ENCODE assay signal across 11 cellular contexts in the genomic region with DNA sequence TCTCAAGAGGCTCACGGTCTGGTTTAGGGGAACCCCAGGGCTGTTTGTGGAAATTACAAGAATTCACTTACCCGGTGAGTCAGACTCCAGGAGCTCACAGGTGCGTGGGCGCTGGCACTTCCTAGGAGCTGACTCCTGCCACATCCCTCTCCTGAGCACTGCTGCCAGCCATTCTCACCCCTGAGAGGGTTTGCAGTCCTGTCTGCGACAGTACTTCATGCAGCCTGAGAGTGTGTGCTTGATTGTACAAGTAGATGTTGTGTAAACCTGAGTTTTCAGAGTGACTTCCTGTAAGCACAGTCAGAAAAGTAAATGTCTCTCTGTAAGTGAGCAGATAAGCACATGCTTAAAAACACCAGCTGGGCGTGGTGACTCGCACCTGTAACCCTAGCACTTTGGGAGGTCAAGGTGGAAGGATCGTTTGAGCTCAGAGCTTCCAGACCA. TPM values are rescaled to one million over a fixed set of nuclear protein-coding genes. Genes with fewer than 3 reads are reported as not detected.
DNase-seq lines count a peak whose midpoint lies in the region; ATAC-seq and TF ChIP-seq lines count a peak whose summit lies in the region.
"Had no signal": no experiment of that assay in that cellular context is flagged by ENCODE, and none has a peak within 500 bp of the region (broad histone marks: within the 10 kb centered on the region; RNA-seq: fewer than 3 reads in every experiment).

No MANE protein-coding gene starts in this region.

- in situ Hi-C loops in Panc1 (cut with HindIII; ENCODE audit: low pct_unique_long_range_greater_than_20kb, low sequenced_read_pairs), result no loop called here

- no peak for TF ChIP-seq CTCF in CD4-positive, alpha-beta T cell (IDR thresholded peaks at IDR 0.05)
- TF ChIP-seq CTCF in Panc1 (IDR thresholded peaks at IDR 0.05), result no peak

- no peak for DNase-seq in CD4-positive, alpha-beta T cell
- DNase-seq in Panc1 (ENCODE audit: low read depth, low spot score), result no peak
- peak; percentile 59 to 78 for DNase-seq in activated naive CD4-positive, alpha-beta T cell treated with anti-CD3 and anti-CD28 coated beads, Interleukin-2, amount 50 U/mL, for 72 hours (ENCODE audit: low spot score in 2 of 2)
- DNase-seq in stimulated activated CD4-positive, alpha-beta T cell treated with anti-CD3 and anti-CD28 coated beads, Interleukin-12 subunit alpha, Interleukin-12 subunit beta, amount 100 ng/mL, for 4 hours, result peak; percentile 58
- DNase-seq in MG63, result no peak
- DNase-seq in NCI-H82 treated with DMSO at 0.1 percent for 48 hours (lab: John Stamatoyannopoulos, UW; ENCODE audit: unreplicated experiment), result no peak
- no peak for DNase-seq in effector memory CD8-positive, alpha-beta T cell
- DNase-seq: esophagus squamous epithelium, Kasumi-1 had no signal

- intact Hi-C loops in CD4-positive, alpha-beta T cell (cut with DNase I, micrococcal nuclease), result no loop called here
- intact Hi-C loops in Panc1 (cut with micrococcal nuclease; ENCODE audit: unreplicated experiment), result no loop called here

- ATAC-seq in CD4-positive, alpha-beta T cell (ENCODE audit: poor library complexity), result peak; percentile 21
- ATAC-seq in Panc1, result peak; percentile 58
- peak; percentile 74 to 81 for ATAC-seq in activated naive CD4-positive, alpha-beta T cell treated with anti-CD3 and anti-CD28 coated beads, Interleukin-2, amount 50 U/mL, for 72 hours
- no peak for ATAC-seq in GM18502 (IDR thresholded peaks at IDR 0.05; ENCODE audit: poor library complexity, unreplicated experiment)
- no peak for ATAC-seq in effector memory CD8-positive, alpha-beta T cell (replicated peaks)

- H3K9me3 Mint-ChIP-seq in CD4-positive, alpha-beta T cell, result no peaks in the 10 kb centered on the region
- no peaks in the 10 kb centered on the region for H3K9me3 Mint-ChIP-seq in activated naive CD4-positive, alpha-beta T cell treated with anti-CD3 and anti-CD28 coated beads, Interleukin-2, amount 50 U/mL, for 72 hours
- no peaks in the 10 kb centered on the region for H3K9me3 Mint-ChIP-seq in effector memory CD8-positive, alpha-beta T cell

- H3K27me3 ChIP-seq in CD4-positive, alpha-beta T cell (ENCODE audit: control insufficient read depth, insufficient read depth, low read length), result no peaks in the 10 kb centered on the region
- H3K27me3 ChIP-seq in Panc1 (ENCODE audit: control insufficient read depth, insufficient read depth, low read length), result no peaks in the 10 kb centered on the region
- no peaks in the 10 kb centered on the region for H3K27me3 ChIP-seq in MG63
- H3K27me3 ChIP-seq: BLaER1 treated with 17β-estradiol and CSF1 and Interleukin-3, amounts not matched to agents 10 nM and 100 nM; esophagus squamous epithelium had no signal

- H3K9me3 ChIP-seq in CD4-positive, alpha-beta T cell (ENCODE audit: control insufficient read depth, low read length), result no peaks in the 10 kb centered on the region
- H3K9me3 ChIP-seq in Panc1 (ENCODE audit: control insufficient read depth, insufficient read depth, low read depth, low read length), result no peaks in the 10 kb centered on the region
- H3K9me3 ChIP-seq in MG63, result no peaks in the 10 kb centered on the region
- H3K9me3 ChIP-seq: BLaER1 treated with 17β-estradiol and CSF1 and Interleukin-3, amounts not matched to agents 10 nM and 100 nM; esophagus squamous epithelium had no signal

- no peak overlapping the region for H3K27ac ChIP-seq in CD4-positive, alpha-beta T cell (ENCODE audit: low read depth, low read length)
- H3K27ac ChIP-seq in Panc1 (ENCODE audit: low read length), result no peak overlapping the region
- H3K27ac ChIP-seq: BLaER1 treated with 17β-estradiol and CSF1 and Interleukin-3, amounts not matched to agents 10 nM and 100 nM had no signal

- no peaks in the 10 kb centered on the region for H3K27me3 Mint-ChIP-seq in CD4-positive, alpha-beta T cell
- H3K27me3 Mint-ChIP-seq in effector memory CD8-positive, alpha-beta T cell, result no peaks in the 10 kb centered on the region

- peaks cover 6% of the 10 kb centered on the region; the same call in 1 of the 2 replicates for H3K4me1 ChIP-seq in Panc1 (ENCODE audit: control insufficient read depth, insufficient read depth, low read length)

- H3K4me3 ChIP-seq in Panc1 (ENCODE audit: low read depth in 2 of 2, low read length in 2 of 2), result no peak overlapping the region
- H3K4me3 ChIP-seq in MG63, result no peak overlapping the region
- H3K4me3 ChIP-seq: BLaER1 treated with 17β-estradiol and CSF1 and Interleukin-3, amounts not matched to agents 10 nM and 100 nM; esophagus squamous epithelium had no signal

- H3K4me3 Mint-ChIP-seq in CD4-positive, alpha-beta T cell, result no peak overlapping the region
- no peak overlapping the region for H3K4me3 Mint-ChIP-seq in effector memory CD8-positive, alpha-beta T cell

- no peak overlapping the region for H3K27ac Mint-ChIP-seq in CD4-positive, alpha-beta T cell
- H3K27ac Mint-ChIP-seq in activated naive CD4-positive, alpha-beta T cell treated with anti-CD3 and anti-CD28 coated beads, Interleukin-2, amount 50 U/mL, for 72 hours, result peak overlapping the region; percentile 84 to 91
- peak overlapping the region in 1 of 2 donors; percentile 32 for H3K27ac Mint-ChIP-seq in effector memory CD8-positive, alpha-beta T cell

- H3K4me1 Mint-ChIP-seq in CD4-positive, alpha-beta T cell (ENCODE audit: low read depth), result peaks cover 16% of the 10 kb centered on the region
- H3K4me1 Mint-ChIP-seq in effector memory CD8-positive, alpha-beta T cell (ENCODE audit: low read depth in 2 of 2), result peaks cover 0 to 5% of the 10 kb centered on the region in 2 donors

- POLR2A ChIA-PET in CD4-positive, alpha-beta T cell (lab: Charles Lee), result interaction anchor here (1.6 to 2.7 kb wide), 3 partner anchors 11 to 131 kb away, joined by 7 to 18 read pairs (median 10); a partner anchor contains a TSS
- POLR2A ChIA-PET in Panc1 (lab: Charles Lee), result interaction anchor here (0.6 to 1.3 kb wide), 3 partner anchors 26 to 61 kb away, joined by 3 to 6 read pairs (median 3); no protein-coding TSS in a partner anchor

- BruUV-seq in Panc1 (replicated peaks; lab: Mats Ljungman, UMichigan), result no TSS peak

- CTCF ChIA-PET in CD4-positive, alpha-beta T cell (lab: Charles Lee), result interaction anchor here (0.6 to 4.4 kb wide), 9 partner anchors 9 to 442 kb away, joined by 3 to 56 read pairs (median 6); no protein-coding TSS in a partner anchor
- CTCF ChIA-PET in Panc1 (lab: Charles Lee), result interaction anchor here (1.8 kb wide), 2 partner anchors 129 to 132 kb away, joined by 5 to 13 read pairs; no protein-coding TSS in a partner anchor

- peaks cover 41% of the 10 kb centered on the region for H3K36me3 Mint-ChIP-seq in CD4-positive, alpha-beta T cell (ENCODE audit: low read depth)
- H3K36me3 Mint-ChIP-seq in activated naive CD4-positive, alpha-beta T cell treated with anti-CD3 and anti-CD28 coated beads, Interleukin-2, amount 50 U/mL, for 72 hours, result peaks cover 11 to 12% of the 10 kb centered on the region in 2 donors
- H3K36me3 Mint-ChIP-seq in effector memory CD8-positive, alpha-beta T cell (ENCODE audit: insufficient read depth), result peaks cover 39% of the 10 kb centered on the region

- H3K36me3 ChIP-seq in Panc1 (ENCODE audit: control insufficient read depth, insufficient read depth, low read length) (no peaks in the 10 kb centered on the region), MG63 (peaks cover 37% of the 10 kb centered on the region)

RNA-seq across cellular contexts. Expression of a gene that starts 8.1 kb away (rescaled TPM):
- 10 to 100 TPM; 44.6 to 47.3 TPM for total RNA-seq in CD4-positive, alpha-beta T cell
- 62.8 TPM for total RNA-seq in Panc1 (2021; ENCODE audit: unreplicated experiment)
- 86.5 TPM for polyA plus RNA-seq in Panc1 (2012; ENCODE audit: insufficient read length)
- 100 to 1,000 TPM in 1 of 2 donors, 10 to 100 TPM in 1; 79.0 to 121 TPM for total RNA-seq in activated naive CD4-positive, alpha-beta T cell treated with anti-CD3 and anti-CD28 coated beads, Interleukin-2, amount 50 U/mL, for 72 hours
- 188 and 218 TPM in 2 replicates for total RNA-seq in MG63 (2014; rRNA removed; shearing (Covaris generic); ENCODE audit: low replicate concordance)

RNA-seq across cellular contexts. Expression of a gene that starts 10.8 kb away (rescaled TPM):
- 1 to 10 TPM; 7.0 to 7.4 TPM for total RNA-seq in CD4-positive, alpha-beta T cell
- 136 TPM for total RNA-seq in Panc1 (2021; ENCODE audit: unreplicated experiment)
- 279 TPM for polyA plus RNA-seq in Panc1 (2012; ENCODE audit: insufficient read length)
- 10 to 100 TPM; 15.7 to 33.1 TPM for total RNA-seq in activated naive CD4-positive, alpha-beta T cell treated with anti-CD3 and anti-CD28 coated beads, Interleukin-2, amount 50 U/mL, for 72 hours
- 3.8 and 5.1 TPM in 2 replicates for total RNA-seq in MG63 (2014; rRNA removed; shearing (Covaris generic); ENCODE audit: low replicate concordance)

RNA-seq across cellular contexts. Expression of a gene that starts 26.6 kb away (rescaled TPM):
- total RNA-seq in CD4-positive, alpha-beta T cell, result under 1 TPM; 0.52 to 0.70 TPM
- total RNA-seq in Panc1 (2021; ENCODE audit: unreplicated experiment), result 2.8 TPM
- 4.8 TPM for polyA plus RNA-seq in Panc1 (2012; ENCODE audit: insufficient read length)
- total RNA-seq in activated naive CD4-positive, alpha-beta T cell treated with anti-CD3 and anti-CD28 coated beads, Interleukin-2, amount 50 U/mL, for 72 hours, result under 1 TPM; 0.43 to 0.66 TPM
- total RNA-seq in MG63 (2014; rRNA removed; shearing (Covaris generic); ENCODE audit: low replicate concordance), result not detected in 2 replicates

RNA-seq across cellular contexts. Expression of a gene that starts 29.0 kb away (rescaled TPM):
- 10 to 100 TPM; 14.6 to 17.2 TPM for total RNA-seq in CD4-positive, alpha-beta T cell
- 2.9 TPM for total RNA-seq in Panc1 (2021; ENCODE audit: unreplicated experiment)
- polyA plus RNA-seq in Panc1 (2012; ENCODE audit: insufficient read length), result 0.92 TPM
- total RNA-seq in activated naive CD4-positive, alpha-beta T cell treated with anti-CD3 and anti-CD28 coated beads, Interleukin-2, amount 50 U/mL, for 72 hours, result 1 to 10 TPM; 7.7 to 8.0 TPM
- 14.0 and 14.6 TPM in 2 replicates for total RNA-seq in MG63 (2014; rRNA removed; shearing (Covaris generic); ENCODE audit: low replicate concordance)

RNA-seq across cellular contexts. Expression of a gene that starts 29.6 kb away (rescaled TPM):
- total RNA-seq in CD4-positive, alpha-beta T cell, result not detected
- 19.5 TPM for total RNA-seq in Panc1 (2021; ENCODE audit: unreplicated experiment)
- 20.4 TPM for polyA plus RNA-seq in Panc1 (2012; ENCODE audit: insufficient read length)
- total RNA-seq in activated naive CD4-positive, alpha-beta T cell treated with anti-CD3 and anti-CD28 coated beads, Interleukin-2, amount 50 U/mL, for 72 hours, result 1 to 10 TPM in 1 of 2 donors, under 1 TPM in 1; 0.39 to 2.0 TPM
- total RNA-seq in MG63 (2014; rRNA removed; shearing (Covaris generic); ENCODE audit: low replicate concordance), result not detected in 2 replicates

Comparison
In these comparisons a context has a peak if more than half of its experiments do, and no peak if none do; other contexts are left out.
1. ATAC-seq: peak in CD4-positive, alpha-beta T cell (single experiment), Panc1 (single experiment) and activated naive CD4-positive, alpha-beta T cell treated with anti-CD3 and anti-CD28 coated beads, Interleukin-2, amount 50 U/mL, for 72 hours (2 of 2); none in GM18502 (single experiment) and effector memory CD8-positive, alpha-beta T cell (single experiment).
2. DNase-seq: peak in activated naive CD4-positive, alpha-beta T cell treated with anti-CD3 and anti-CD28 coated beads, Interleukin-2, amount 50 U/mL, for 72 hours (2 of 2) and stimulated activated CD4-positive, alpha-beta T cell treated with anti-CD3 and anti-CD28 coated beads, Interleukin-12 subunit alpha, Interleukin-12 subunit beta, amount 100 ng/mL, for 4 hours (single experiment); none in CD4-positive, alpha-beta T cell (0 of 10), Panc1 (single experiment), MG63 (single experiment), NCI-H82 treated with DMSO at 0.1 percent for 48 hours (single experiment) and effector memory CD8-positive, alpha-beta T cell (0 of 3).